Comparison of ENCODE assay signal across 25 cellular contexts in the genomic region with DNA sequence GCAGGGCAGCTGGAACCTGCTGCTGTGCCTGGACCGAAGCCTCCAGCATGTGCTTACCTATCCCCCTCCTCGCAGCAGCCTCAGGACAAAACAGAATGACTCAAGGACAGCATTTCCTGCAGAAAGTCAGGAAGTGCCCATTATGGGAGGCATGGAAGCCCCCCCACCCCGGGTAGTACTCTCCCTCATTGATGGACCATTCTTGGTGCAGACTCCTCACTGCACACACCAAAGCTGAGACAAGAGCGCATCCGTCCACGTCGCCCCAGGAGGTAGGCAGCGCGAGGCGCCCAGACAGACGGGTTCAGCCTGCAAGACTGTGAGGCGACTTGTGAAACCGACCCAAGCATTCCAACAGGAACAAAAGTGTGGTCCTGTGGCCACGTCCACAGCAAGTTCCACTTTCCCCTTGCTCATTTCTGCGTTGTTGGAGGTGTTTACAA.
"Had no signal": no experiment of that assay in that cellular context is flagged by ENCODE, and none has a peak within 500 bp of the region (broad histone marks: within the 10 kb centered on the region; RNA-seq: fewer than 3 reads in every experiment).

No MANE protein-coding gene starts in this region.

- DNase-seq: activated CD4-positive, alpha-beta T cell treated with anti-CD3 and anti-CD28 coated beads, Interleukin-2, amount 10 ng/mL, durations not matched to agents 7 days and 5 days; activated CD8-positive, alpha-beta memory T cell treated with anti-CD3 and anti-CD28 coated beads, Interleukin-2, amount 10 ng/mL, durations not matched to agents 7 days and 5 days; activated CD8-positive, alpha-beta T cell treated with anti-CD3 and anti-CD28 coated beads for 36 hours; activated effector memory CD4-positive, alpha-beta T cell treated with anti-CD3 and anti-CD28 coated beads, Interleukin-2, amount 50 U/mL, for 16 hours; activated naive CD4-positive, alpha-beta T cell treated with anti-CD3 and anti-CD28 coated beads, Interleukin-2, amount 10 ng/mL, durations not matched to agents 7 days and 5 days; activated naive CD8-positive, alpha-beta T cell treated with anti-CD3 and anti-CD28 coated beads, Interleukin-2, amount 50 U/mL, for 24 hours; activated T-cell treated with anti-CD3 and anti-CD28 coated beads for 4 hours; body of pancreas; effector CD4-positive, alpha-beta T cell; foreskin keratinocyte; immature natural killer cell; kidney glomerular epithelial cell; naive B cell; occipital lobe; right lobe of liver; stimulated activated CD4-positive, alpha-beta T cell treated with anti-CD3 and anti-CD28 coated beads, Interleukin-2, amount 100 ng/mL, for 24 hours; stimulated activated naive CD8-positive, alpha-beta T cell treated with anti-CD3 and anti-CD28 coated beads, Interleukin-15, amount 100 ng/mL, for 72 hours had no signal

- H3K4me3 Mint-ChIP-seq: activated CD4-positive, alpha-beta T cell treated with anti-CD3 and anti-CD28 coated beads, Interleukin-2, amount 10 ng/mL, durations not matched to agents 7 days and 5 days; activated CD8-positive, alpha-beta memory T cell treated with anti-CD3 and anti-CD28 coated beads, Interleukin-2, amount 10 ng/mL, durations not matched to agents 7 days and 5 days; activated CD8-positive, alpha-beta T cell treated with anti-CD3 and anti-CD28 coated beads for 36 hours; activated naive CD4-positive, alpha-beta T cell treated with anti-CD3 and anti-CD28 coated beads, Interleukin-2, amount 10 ng/mL, durations not matched to agents 7 days and 5 days; activated naive CD8-positive, alpha-beta T cell treated with anti-CD3 and anti-CD28 coated beads, Interleukin-2, amount 50 U/mL, for 24 hours; dendritic cell treated with granulocyte-macrophage colony-stimulating factor and Interleukin-4, amounts not matched to agents 40 ng/mL and 50 ng/mL, for 4 days; immature natural killer cell; stimulated activated effector memory CD8-positive, alpha-beta T cell treated with anti-CD3 and anti-CD28 coated beads, Interleukin-12 subunit alpha, Interleukin-12 subunit beta, amount 100 ng/mL, for 72 hours; stimulated activated naive CD8-positive, alpha-beta T cell treated with anti-CD3 and anti-CD28 coated beads, Interleukin-15, amount 100 ng/mL, for 72 hours had no signal

- H3K4me1 ChIP-seq: body of pancreas, foreskin keratinocyte, left lung, right lobe of liver, tibial nerve had no signal

- H3K27ac Mint-ChIP-seq: activated CD4-positive, alpha-beta T cell treated with anti-CD3 and anti-CD28 coated beads, Interleukin-2, amount 10 ng/mL, durations not matched to agents 7 days and 5 days; activated CD8-positive, alpha-beta memory T cell treated with anti-CD3 and anti-CD28 coated beads, Interleukin-2, amount 10 ng/mL, durations not matched to agents 7 days and 5 days; activated CD8-positive, alpha-beta T cell treated with anti-CD3 and anti-CD28 coated beads for 36 hours; activated naive CD4-positive, alpha-beta T cell treated with anti-CD3 and anti-CD28 coated beads, Interleukin-2, amount 10 ng/mL, durations not matched to agents 7 days and 5 days; activated naive CD8-positive, alpha-beta T cell treated with anti-CD3 and anti-CD28 coated beads, Interleukin-2, amount 50 U/mL, for 24 hours; dendritic cell treated with granulocyte-macrophage colony-stimulating factor and Interleukin-4, amounts not matched to agents 40 ng/mL and 50 ng/mL, for 4 days; immature natural killer cell; naive B cell; stimulated activated effector memory CD8-positive, alpha-beta T cell treated with anti-CD3 and anti-CD28 coated beads, Interleukin-12 subunit alpha, Interleukin-12 subunit beta, amount 100 ng/mL, for 72 hours; stimulated activated naive CD8-positive, alpha-beta T cell treated with anti-CD3 and anti-CD28 coated beads, Interleukin-15, amount 100 ng/mL, for 72 hours had no signal

- H3K4me3 ChIP-seq: body of pancreas, cardiac muscle cell, left lung, lung, right lobe of liver, skin epidermis, tibial nerve had no signal

- H3K4me1 Mint-ChIP-seq: activated CD4-positive, alpha-beta T cell treated with anti-CD3 and anti-CD28 coated beads, Interleukin-2, amount 10 ng/mL, durations not matched to agents 7 days and 5 days; activated CD8-positive, alpha-beta memory T cell treated with anti-CD3 and anti-CD28 coated beads, Interleukin-2, amount 10 ng/mL, durations not matched to agents 7 days and 5 days; activated naive CD4-positive, alpha-beta T cell treated with anti-CD3 and anti-CD28 coated beads, Interleukin-2, amount 10 ng/mL, durations not matched to agents 7 days and 5 days; activated naive CD8-positive, alpha-beta T cell treated with anti-CD3 and anti-CD28 coated beads, Interleukin-2, amount 50 U/mL, for 24 hours; immature natural killer cell; naive B cell; stimulated activated effector memory CD8-positive, alpha-beta T cell treated with anti-CD3 and anti-CD28 coated beads, Interleukin-12 subunit alpha, Interleukin-12 subunit beta, amount 100 ng/mL, for 72 hours; stimulated activated naive CD8-positive, alpha-beta T cell treated with anti-CD3 and anti-CD28 coated beads, Interleukin-15, amount 100 ng/mL, for 72 hours had no signal

- H3K36me3 ChIP-seq: cardiac muscle cell, left lung, right lobe of liver, tibial nerve had no signal

- ATAC-seq: activated CD4-positive, CD25-positive, alpha-beta regulatory T cell treated with anti-CD3 and anti-CD28 coated beads, Interleukin-2, amount 50 U/mL, for 24 hours; activated CD8-positive, alpha-beta memory T cell treated with anti-CD3 and anti-CD28 coated beads, Interleukin-2, amount 10 ng/mL, durations not matched to agents 7 days and 5 days; activated CD8-positive, alpha-beta T cell treated with anti-CD3 and anti-CD28 coated beads for 36 hours; activated naive CD8-positive, alpha-beta T cell treated with anti-CD3 and anti-CD28 coated beads, Interleukin-2, amount 50 U/mL, for 24 hours; body of pancreas; foreskin keratinocyte; left lung; right lobe of liver; stimulated activated effector memory CD8-positive, alpha-beta T cell treated with anti-CD3 and anti-CD28 coated beads, Interleukin-12 subunit alpha, Interleukin-12 subunit beta, amount 100 ng/mL, for 72 hours; stimulated activated naive CD8-positive, alpha-beta T cell treated with anti-CD3 and anti-CD28 coated beads, Interleukin-15, amount 100 ng/mL, for 72 hours had no signal

- H3K27me3 Mint-ChIP-seq: activated CD4-positive, alpha-beta T cell treated with anti-CD3 and anti-CD28 coated beads, Interleukin-2, amount 10 ng/mL, durations not matched to agents 7 days and 5 days; activated CD8-positive, alpha-beta memory T cell treated with anti-CD3 and anti-CD28 coated beads, Interleukin-2, amount 10 ng/mL, durations not matched to agents 7 days and 5 days; activated CD8-positive, alpha-beta T cell treated with anti-CD3 and anti-CD28 coated beads for 36 hours; activated naive CD4-positive, alpha-beta T cell treated with anti-CD3 and anti-CD28 coated beads, Interleukin-2, amount 10 ng/mL, durations not matched to agents 7 days and 5 days; activated naive CD8-positive, alpha-beta T cell treated with anti-CD3 and anti-CD28 coated beads, Interleukin-2, amount 50 U/mL, for 24 hours; dendritic cell treated with granulocyte-macrophage colony-stimulating factor and Interleukin-4, amounts not matched to agents 40 ng/mL and 50 ng/mL, for 4 days; naive B cell; stimulated activated naive CD8-positive, alpha-beta T cell treated with anti-CD3 and anti-CD28 coated beads, Interleukin-15, amount 100 ng/mL, for 72 hours had no signal

- H3K36me3 Mint-ChIP-seq: activated CD8-positive, alpha-beta memory T cell treated with anti-CD3 and anti-CD28 coated beads, Interleukin-2, amount 10 ng/mL, durations not matched to agents 7 days and 5 days; activated naive CD4-positive, alpha-beta T cell treated with anti-CD3 and anti-CD28 coated beads, Interleukin-2, amount 10 ng/mL, durations not matched to agents 7 days and 5 days; immature natural killer cell; naive B cell; stimulated activated effector memory CD8-positive, alpha-beta T cell treated with anti-CD3 and anti-CD28 coated beads, Interleukin-12 subunit alpha, Interleukin-12 subunit beta, amount 100 ng/mL, for 72 hours had no signal

- H3K27ac ChIP-seq: body of pancreas, cardiac muscle cell, foreskin keratinocyte, left lung, right lobe of liver, skin epidermis, tibial nerve had no signal

- H3K27me3 ChIP-seq: body of pancreas, cardiac muscle cell, foreskin keratinocyte, left lung, right lobe of liver, tibial nerve had no signal

- H3K9me3 ChIP-seq: body of pancreas, right lobe of liver, tibial nerve had no signal

- H3K9me3 Mint-ChIP-seq: activated CD4-positive, alpha-beta T cell treated with anti-CD3 and anti-CD28 coated beads, Interleukin-2, amount 10 ng/mL, durations not matched to agents 7 days and 5 days; activated CD8-positive, alpha-beta T cell treated with anti-CD3 and anti-CD28 coated beads for 36 hours; activated naive CD4-positive, alpha-beta T cell treated with anti-CD3 and anti-CD28 coated beads, Interleukin-2, amount 10 ng/mL, durations not matched to agents 7 days and 5 days; activated naive CD8-positive, alpha-beta T cell treated with anti-CD3 and anti-CD28 coated beads, Interleukin-2, amount 50 U/mL, for 24 hours; immature natural killer cell; naive B cell; stimulated activated effector memory CD8-positive, alpha-beta T cell treated with anti-CD3 and anti-CD28 coated beads, Interleukin-12 subunit alpha, Interleukin-12 subunit beta, amount 100 ng/mL, for 72 hours; stimulated activated naive CD8-positive, alpha-beta T cell treated with anti-CD3 and anti-CD28 coated beads, Interleukin-15, amount 100 ng/mL, for 72 hours had no signal
